ENCODE assay signal across 8 cellular contexts in the genomic region with DNA sequence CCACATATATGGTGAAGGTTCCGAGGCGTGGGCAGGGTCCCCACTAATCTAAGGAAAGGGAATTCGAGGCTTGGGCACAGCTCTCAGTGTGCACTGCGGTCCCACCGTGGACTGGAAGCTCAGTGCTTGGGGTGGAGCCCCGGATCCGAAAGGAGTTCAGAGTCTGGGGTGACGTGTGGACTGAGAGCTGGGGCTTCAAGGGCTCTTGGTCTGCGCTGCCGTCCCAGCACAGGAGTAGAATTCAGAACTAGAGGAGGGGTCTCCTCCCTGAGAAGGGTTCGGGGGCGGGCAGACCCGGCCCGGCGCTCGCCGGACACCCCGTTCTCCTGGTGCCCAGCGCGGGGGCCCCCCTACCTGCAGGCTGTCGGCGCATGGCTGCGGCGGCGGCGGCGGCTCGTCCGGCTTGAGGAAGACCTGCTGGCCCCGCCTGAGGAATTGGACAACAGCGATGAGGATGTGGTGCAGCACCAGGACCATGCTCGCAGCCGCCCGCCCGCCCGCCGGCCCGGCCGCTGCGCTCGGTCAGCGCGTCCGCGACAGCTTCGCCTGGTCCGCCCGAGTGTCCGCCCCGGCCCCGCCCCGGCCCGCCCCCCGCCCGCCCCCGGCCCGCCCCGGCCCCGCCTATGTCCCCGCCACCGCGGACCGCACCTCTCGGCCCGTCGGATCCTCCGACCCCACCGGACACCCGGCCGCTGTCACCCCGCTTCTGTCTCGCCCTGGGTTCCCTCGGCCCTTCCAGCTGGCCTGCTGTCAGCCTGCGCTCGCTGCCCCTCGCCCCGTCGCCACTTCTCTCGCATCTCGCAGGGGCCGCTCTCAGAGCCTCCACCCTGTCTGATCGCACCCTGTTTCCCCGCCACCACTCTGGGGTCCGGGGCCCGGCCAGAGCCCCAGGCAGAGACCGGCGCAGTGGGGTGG. TPM values are rescaled to one million over a fixed set of nuclear protein-coding genes. Genes with fewer than 3 reads are reported as not detected.
DNase-seq lines count a peak whose midpoint lies in the region; ATAC-seq and TF ChIP-seq lines count a peak whose summit lies in the region.

No MANE protein-coding gene starts in this region.

- no peak for TF ChIP-seq CTCF in heart left ventricle (IDR thresholded peaks at IDR 0.05)
- TF ChIP-seq CTCF in progenitor cell of endocrine pancreas (IDR thresholded peaks at IDR 0.05; ENCODE audit: unreplicated experiment), result no peak

- H3K36me3 ChIP-seq in HUES6 (ENCODE audit: control insufficient read depth, insufficient read depth, low read length), result no peaks in the 10 kb centered on the region
- no peaks in the 10 kb centered on the region for H3K36me3 ChIP-seq in heart left ventricle

- H3K4me1 ChIP-seq in HUES6 (ENCODE audit: control insufficient read depth, insufficient read depth, low read length) (peaks cover 8% of the 10 kb centered on the region), heart left ventricle (peaks cover 5 to 51% (median 27%) of the 10 kb centered on the region in 12 donors)

- H3K27ac Mint-ChIP-seq in activated naive CD4-positive, alpha-beta T cell treated with anti-CD3 and anti-CD28 coated beads, Interleukin-2, amount 10 ng/mL, durations not matched to agents 7 days and 5 days, result no peak overlapping the region
- no peak overlapping the region for H3K27ac Mint-ChIP-seq in progenitor cell of endocrine pancreas

- H3K27ac ChIP-seq in HUES6 (ENCODE audit: low read depth, low read length) (no peak overlapping the region), heart left ventricle (peak overlapping the region in 11 of 12 donors; percentile 45 to 83 (median 66))

- CTCF ChIA-PET in activated naive CD4-positive, alpha-beta T cell treated with anti-CD3 and anti-CD28 coated beads, Interleukin-2, amount 10 ng/mL, durations not matched to agents 7 days and 5 days (lab: Charles Lee), result interaction anchor here (1.0 to 6.1 kb wide), 4 partner anchors 11 to 697 kb away, joined by 3 to 92 read pairs (median 4); no protein-coding TSS in a partner anchor

- H3K4me3 ChIP-seq in HUES6 (ENCODE audit: low read depth, low read length) (peak overlapping the region; percentile 69), heart left ventricle (peak overlapping the region; percentile 54 to 88 (median 72))

- no peaks in the 10 kb centered on the region for H3K36me3 Mint-ChIP-seq in activated naive CD4-positive, alpha-beta T cell treated with anti-CD3 and anti-CD28 coated beads, Interleukin-2, amount 10 ng/mL, durations not matched to agents 7 days and 5 days
- no peaks in the 10 kb centered on the region for H3K36me3 Mint-ChIP-seq in progenitor cell of endocrine pancreas (ENCODE audit: insufficient read depth)

- H3K9me3 Mint-ChIP-seq in activated naive CD4-positive, alpha-beta T cell treated with anti-CD3 and anti-CD28 coated beads, Interleukin-2, amount 10 ng/mL, durations not matched to agents 7 days and 5 days, result no peaks in the 10 kb centered on the region
- no peaks in the 10 kb centered on the region for H3K9me3 Mint-ChIP-seq in progenitor cell of endocrine pancreas (ENCODE audit: low read depth)

- H3K27me3 ChIP-seq in HUES6 (ENCODE audit: control insufficient read depth, insufficient read depth, low read length) (peaks cover 71% of the 10 kb centered on the region), heart left ventricle (peaks cover 0 to 29% (median 0%) of the 10 kb centered on the region in 9 donors)

- WGBS in heart left ventricle, 4 donors, result 3 to 10% (median 5%) methylated on average over 19 to 87 of the region's 87 CpGs

- no peak overlapping the region for H3K9ac ChIP-seq in HUES6 (ENCODE audit: low read length)

- H3K27me3 Mint-ChIP-seq in activated naive CD4-positive, alpha-beta T cell treated with anti-CD3 and anti-CD28 coated beads, Interleukin-2, amount 10 ng/mL, durations not matched to agents 7 days and 5 days, result peaks cover 22% of the 10 kb centered on the region
- H3K27me3 Mint-ChIP-seq in progenitor cell of endocrine pancreas, result peaks cover 32% of the 10 kb centered on the region

- peak in 3 of 4 donors; percentile 52 to 79 (median 74) for ATAC-seq in heart left ventricle
- ATAC-seq in HG03457 (IDR thresholded peaks at IDR 0.05; ENCODE audit: unreplicated experiment), result no peak

- TF ChIP-seq POLR2A in heart left ventricle (IDR thresholded peaks at IDR 0.05), result peak in 1 of 2 donors; percentile 83

- H3K9me3 ChIP-seq in HUES6 (ENCODE audit: control insufficient read depth, insufficient read depth, low read depth, low read length) (no peaks in the 10 kb centered on the region), heart left ventricle (no peaks in the 10 kb centered on the region)

- intact Hi-C loops in heart left ventricle (cut with DNase I), result loop anchor here in 9 of 10 donors (1.0 to 10.0 kb wide), 9 partner anchors 43 to 171 kb away; no protein-coding TSS in a partner anchor

- H3K4me3 Mint-ChIP-seq in activated naive CD4-positive, alpha-beta T cell treated with anti-CD3 and anti-CD28 coated beads, Interleukin-2, amount 10 ng/mL, durations not matched to agents 7 days and 5 days, result peak overlapping the region; percentile 55
- peak overlapping the region; percentile 56 for H3K4me3 Mint-ChIP-seq in progenitor cell of endocrine pancreas (ENCODE audit: low read depth)

- peak; percentile 35 for DNase-seq in COLO829 (ENCODE audit: low spot score)
- peak; percentile 40 for DNase-seq in activated naive CD4-positive, alpha-beta T cell treated with anti-CD3 and anti-CD28 coated beads, Interleukin-2, amount 10 ng/mL, durations not matched to agents 7 days and 5 days
- peak; percentile 45 to 74 (median 59) for DNase-seq in heart left ventricle
- peak; percentile 24 for DNase-seq in progenitor cell of endocrine pancreas (ENCODE audit: low spot score, unreplicated experiment)
- no peak for DNase-seq in SKM-1 (lab: John Stamatoyannopoulos, UW; ENCODE audit: unreplicated experiment)
- no peak for DNase-seq in HT-29 (ENCODE audit: low spot score)

- peaks cover 5% of the 10 kb centered on the region for H3K4me1 Mint-ChIP-seq in activated naive CD4-positive, alpha-beta T cell treated with anti-CD3 and anti-CD28 coated beads, Interleukin-2, amount 10 ng/mL, durations not matched to agents 7 days and 5 days
- no peaks in the 10 kb centered on the region for H3K4me1 Mint-ChIP-seq in progenitor cell of endocrine pancreas (ENCODE audit: low read depth)

RNA-seq across cellular contexts. Expression of a gene that starts 32.1 kb away (rescaled TPM):
- total RNA-seq in heart left ventricle (10 to 100 TPM; 16.8 to 53.7 (median 23.7) TPM), progenitor cell of endocrine pancreas (0.91 and 4.0 TPM in 2 replicates)
- 10 to 100 TPM; 23.2 to 24.1 TPM for polyA plus RNA-seq in heart left ventricle
- total RNA-seq in HT-29 (2014; rRNA removed; shearing (Covaris generic)), result 0.29 and 0.79 TPM in 2 replicates

Comparison
In these comparisons a context has a peak if more than half of its experiments do, and no peak if none do; other contexts are left out.
1. DNase-seq: peak in COLO829 (single experiment), activated naive CD4-positive, alpha-beta T cell treated with anti-CD3 and anti-CD28 coated beads, Interleukin-2, amount 10 ng/mL, durations not matched to agents 7 days and 5 days (single experiment), heart left ventricle (5 of 5) and progenitor cell of endocrine pancreas (single experiment); none in SKM-1 (single experiment) and HT-29 (single experiment).